In genomic region chr5:72066658-72067057, GRCh38 we compare ENCODE assay signal across 12 cellular contexts. TPM values are rescaled to one million over a fixed set of nuclear protein-coding genes. Genes with fewer than 3 reads are reported as not detected.
DNase-seq lines count a peak whose midpoint lies in the region; ATAC-seq, FAIRE-seq and TF ChIP-seq lines count a peak whose summit lies in the region.
"Had no signal": no experiment of that assay in that cellular context is flagged by ENCODE, and none has a peak within 500 bp of the region (broad histone marks: within the 10 kb centered on the region; RNA-seq: fewer than 3 reads in every experiment).

No MANE protein-coding gene starts in this region.

- TF ChIP-seq CTCF in PC-3 (conservative IDR thresholded peaks at IDR 0.05; ENCODE audit: low read depth, low read length): no peak
- no peak for TF ChIP-seq CTCF in epithelial cell of proximal tubule (conservative IDR thresholded peaks at IDR 0.05; ENCODE audit: low read depth, low read length)

- no TSS peak for BruUV-seq in PC-3 (replicated peaks; lab: Mats Ljungman, UMichigan)

- H3K27ac ChIP-seq in GM23248: peak overlapping the region; percentile 85
- H3K27ac ChIP-seq in PC-3 (ENCODE audit: low read length): no peak overlapping the region
- H3K27ac ChIP-seq: parathyroid adenoma had no signal

- peaks cover 26% of the 10 kb centered on the region for H3F3A ChIP-seq in GM23248 (ENCODE audit: insufficient read depth)
- H3F3A ChIP-seq in PC-3 (ENCODE audit: low read length, unreplicated experiment): no peaks in the 10 kb centered on the region

- H2AFZ ChIP-seq in GM23248 (no peak overlapping the region), PC-3 (ENCODE audit: low read length) (no peak overlapping the region)
- H2AFZ ChIP-seq: parathyroid adenoma had no signal

- 1 to 3% methylated on average over 3 of the region's 3 CpGs for WGBS in GM23248 (ENCODE audit: low coverage in 1 of 2, low lambda C conversion rate in 2 of 2, missing lambda C conversion rate in 2 of 2), 2 experiments

- H3K36me3 ChIP-seq in GM23248 (ENCODE audit: low read depth) (no peaks in the 10 kb centered on the region), PC-3 (ENCODE audit: low read depth, low read length) (no peaks in the 10 kb centered on the region)

- H3K27me3 ChIP-seq in GM23248 (replicated peaks; ENCODE audit: insufficient read depth) (0 out of 2 replicates have a peak, but pooled peaks cover 5% of the 10 kb centered on the region), PC-3 (ENCODE audit: low read length) (no peaks in the 10 kb centered on the region)

- ATAC-seq in PC-3 (0 out of 2 replicates have a peak, but pooled peaks have one; percentile 24), HG02870 (IDR thresholded peaks at IDR 0.05; ENCODE audit: unreplicated experiment) (no peak), GM21423 (IDR thresholded peaks at IDR 0.05; ENCODE audit: unreplicated experiment) (no peak)

- no peaks in the 10 kb centered on the region for H3K9me3 ChIP-seq in GM23248 (ENCODE audit: low read depth)
- no peaks in the 10 kb centered on the region for H3K9me3 ChIP-seq in PC-3 (ENCODE audit: low read length)

- intact Hi-C loops in PC-3 (cut with micrococcal nuclease): no loop called here

- H3K4me2 ChIP-seq in GM23248 (ENCODE audit: unreplicated experiment) (peak overlapping the region; percentile 67), PC-3 (ENCODE audit: low read length) (peak overlapping the region; percentile 3)

- in situ Hi-C loops in GM23248 (cut with MboI): no loop called here

- H3K9me2 ChIP-seq in GM23248 (ENCODE audit: insufficient read depth) (no peaks in the 10 kb centered on the region), PC-3 (replicated peaks; ENCODE audit: low read length) (no peaks in the 10 kb centered on the region)

- peaks cover 35% of the 10 kb centered on the region for H3K4me1 ChIP-seq in GM23248 (ENCODE audit: insufficient read depth)
- peaks cover 29% of the 10 kb centered on the region for H3K4me1 ChIP-seq in PC-3 (ENCODE audit: insufficient read depth, low read length)
- H3K4me1 ChIP-seq: parathyroid adenoma had no signal

- H3K4me3 ChIP-seq in GM23248 (peak overlapping the region; percentile 33), PC-3 (ENCODE audit: low read length) (no peak overlapping the region), epithelial cell of proximal tubule (ENCODE audit: low read depth, low read length) (no peak overlapping the region)

- POLR2A ChIA-PET in PC-3 (lab: Charles Lee; ENCODE audit: unreplicated experiment): interaction anchor here (0.7 kb wide), 1 partner anchor 24 kb away, joined by 3 read pairs; no protein-coding TSS in a partner anchor

- FAIRE-seq in frontal cortex (lab: Jason Lieb, UNC): no peak

- H3K9ac ChIP-seq in GM23248 (peak overlapping the region; percentile 48), PC-3 (ENCODE audit: low read length) (no peak overlapping the region)
- H3K9ac ChIP-seq: parathyroid adenoma had no signal

- no peaks in the 10 kb centered on the region for H4K20me1 ChIP-seq in GM23248 (ENCODE audit: insufficient read depth)
- H4K20me1 ChIP-seq in PC-3 (ENCODE audit: low read length): no peaks in the 10 kb centered on the region

- H3K79me2 ChIP-seq in GM23248 (ENCODE audit: insufficient read depth) (no peaks in the 10 kb centered on the region), PC-3 (ENCODE audit: low read length) (no peaks in the 10 kb centered on the region)
- H3K79me2 ChIP-seq: parathyroid adenoma had no signal

- DNase-seq in GM23248: peak; percentile 92
- peak; percentile 71 for DNase-seq in PC-3
- peak; percentile 52 for DNase-seq in epithelial cell of proximal tubule (ENCODE audit: low read depth)
- DNase-seq in renal cortical epithelial cell (ENCODE audit: low read depth): peak; percentile 74
- no peak for DNase-seq in NOMO-1 treated with dmso at 0.1 percent for 144 hours (lab: John Stamatoyannopoulos, UW; ENCODE audit: unreplicated experiment)
- no peak for DNase-seq in frontal cortex (ENCODE audit: low spot score in 2 of 2)
- DNase-seq: activated T-cell treated with anti-CD3 and anti-CD28 coated beads, Interleukin-2, amount 50 U/mL, for 24 hours; GF-D8; T-helper 9 cell had no signal

- CTCF ChIA-PET in PC-3 (lab: Charles Lee): no interaction called here

RNA-seq across cellular contexts. Expression of gene MAP1B, which starts 40.6 kb away (rescaled TPM):
- 71.7 and 149 TPM in 2 replicates for total RNA-seq in GM23248 (2014; rRNA removed; shearing (Covaris generic))
- 261 and 267 TPM in 2 replicates for polyA plus RNA-seq in GM23248 (2016; fragmentation: Nextera tagmentation; extraction: Ambion mirVana)
- total RNA-seq in PC-3 (2014; rRNA removed) (12.8 and 18.2 TPM in 2 replicates), epithelial cell of proximal tubule (234 and 305 TPM in 2 replicates), renal cortical epithelial cell (91.0 and 156 TPM in 2 replicates), frontal cortex (490 TPM)

Comparison
In these comparisons a context has a peak if more than half of its experiments do, and no peak if none do; other contexts are left out.
1. DNase-seq: peak in GM23248 (single experiment), PC-3 (single experiment), epithelial cell of proximal tubule (single experiment) and renal cortical epithelial cell (single experiment); none in NOMO-1 treated with dmso at 0.1 percent for 144 hours (single experiment) and frontal cortex (0 of 2).